ENCODE assay signal across 9 cellular contexts in genomic region chr11:44623321-44623715, GRCh38. TPM values are rescaled to one million over a fixed set of nuclear protein-coding genes. Genes with fewer than 3 reads are reported as not detected.
DNase-seq lines count a peak whose midpoint lies in the region; ATAC-seq, FAIRE-seq and TF ChIP-seq lines count a peak whose summit lies in the region.
"Had no signal": no experiment of that assay in that cellular context is flagged by ENCODE, and none has a peak within 500 bp of the region (broad histone marks: within the 10 kb centered on the region; RNA-seq: fewer than 3 reads in every experiment).

No MANE protein-coding gene starts in this region.

- H3K27ac ChIP-seq in CD8-positive, alpha-beta memory T cell (ENCODE audit: low read depth, low read length): no peak overlapping the region
- peak overlapping the region; percentile 50 for H3K27ac ChIP-seq in endothelial cell of umbilical vein (ENCODE audit: insufficient read depth, low read depth, low read length)
- H3K27ac ChIP-seq: skin epidermis had no signal

- peaks cover 6% of the 10 kb centered on the region for H3K4me1 ChIP-seq in CD8-positive, alpha-beta memory T cell (ENCODE audit: insufficient read depth, low read length)
- H3K4me1 ChIP-seq in endothelial cell of umbilical vein (ENCODE audit: control insufficient read depth, extremely low read depth, insufficient read depth, low read length): peaks cover 23% of the 10 kb centered on the region

- H3K36me3 ChIP-seq in CD8-positive, alpha-beta memory T cell (ENCODE audit: insufficient read depth, low read length): no peaks in the 10 kb centered on the region
- H3K36me3 ChIP-seq in endothelial cell of umbilical vein (ENCODE audit: control insufficient read depth in 2 of 2, extremely low read depth in 1 of 2, insufficient read depth in 2 of 2, low read length in 2 of 2): no peaks in the 10 kb centered on the region

- intact Hi-C loops in endothelial cell of umbilical vein (cut with micrococcal nuclease): loop anchor here (2.0 kb wide), 1 partner anchor 143 kb away; no protein-coding TSS in a partner anchor

- DNase-seq in CD8-positive, alpha-beta memory T cell: peak in 1 of 5 donors; percentile 12
- peak in 4 of 34 experiments; percentile 3 to 21 (median 7) for DNase-seq in T-cell
- peak; percentile 77 for DNase-seq in endothelial cell of umbilical vein (ENCODE audit: low read depth, low spot score)
- DNase-seq in progenitor cell of endocrine pancreas (ENCODE audit: low spot score, unreplicated experiment): peak; percentile 5
- no peak for DNase-seq in SKM-1 (lab: John Stamatoyannopoulos, UW; ENCODE audit: unreplicated experiment)
- no peak for DNase-seq in stimulated activated CD4-positive, alpha-beta T cell treated with anti-CD3 and anti-CD28 coated beads, Interleukin-12 subunit alpha, Interleukin-12 subunit beta, amount 100 ng/mL, for 4 hours

- peak overlapping the region; percentile 16 for H3K4me2 ChIP-seq in endothelial cell of umbilical vein (ENCODE audit: insufficient read depth, low read length)

- H4K20me1 ChIP-seq in endothelial cell of umbilical vein (replicated peaks; ENCODE audit: control insufficient read depth, extremely low read depth, insufficient read depth, low read length): no peaks in the 10 kb centered on the region

- H2AFZ ChIP-seq in endothelial cell of umbilical vein (ENCODE audit: low read depth, low read length): peak overlapping the region; percentile 18

- BruUV-seq in endothelial cell of umbilical vein (replicated peaks; lab: Mats Ljungman, UMichigan): no TSS peak

- H3K9ac ChIP-seq in endothelial cell of umbilical vein (replicated peaks; ENCODE audit: extremely low read depth, insufficient read depth, low read length): no peak overlapping the region

- CTCF ChIA-PET in CD8-positive, alpha-beta memory T cell (lab: Charles Lee): interaction anchor here (1.5 to 17.3 kb wide), 3 partner anchors 11 to 288 kb away, joined by 4 to 532 read pairs (median 22); partner anchors contain the start of gene CD82
- CTCF ChIA-PET in T-cell (lab: Charles Lee): interaction anchor here (0.5 to 5.1 kb wide), 4 partner anchors 11 to 288 kb away, joined by 5 to 23 read pairs (median 7); no protein-coding TSS in a partner anchor
- CTCF ChIA-PET in endothelial cell of umbilical vein (lab: Charles Lee): interaction anchor here (0.7 to 9.9 kb wide), 16 partner anchors 9 to 302 kb away, joined by 3 to 187 read pairs (median 4); partner anchors contain the start of gene TSPAN18

- H3K4me1 Mint-ChIP-seq in CD8-positive, alpha-beta memory T cell: peaks cover 10 to 14% (median 10%) of the 10 kb centered on the region in 3 donors
- H3K4me1 Mint-ChIP-seq in T-cell: peaks cover 15 to 26% (median 25%) of the 10 kb centered on the region in 3 donors
- H3K4me1 Mint-ChIP-seq in progenitor cell of endocrine pancreas (ENCODE audit: low read depth): peaks cover 9% of the 10 kb centered on the region

- no peak for TF ChIP-seq POLR2A in endothelial cell of umbilical vein (IDR thresholded peaks at IDR 0.05; ENCODE audit: low read depth, low read length)

- FAIRE-seq in endothelial cell of umbilical vein (lab: Jason Lieb, UNC): peak; percentile 94

- no peaks in the 10 kb centered on the region for H3K9me3 Mint-ChIP-seq in CD8-positive, alpha-beta memory T cell
- H3K9me3 Mint-ChIP-seq in T-cell: no peaks in the 10 kb centered on the region
- H3K9me3 Mint-ChIP-seq in progenitor cell of endocrine pancreas (ENCODE audit: low read depth): peaks cover 3% of the 10 kb centered on the region

- no peaks in the 10 kb centered on the region for H3K9me1 ChIP-seq in endothelial cell of umbilical vein (replicated peaks; ENCODE audit: control insufficient read depth, extremely low read depth, insufficient read depth, low read length)

- H3K4me3 Mint-ChIP-seq in CD8-positive, alpha-beta memory T cell: no peak overlapping the region
- H3K4me3 Mint-ChIP-seq in T-cell (no peak overlapping the region), progenitor cell of endocrine pancreas (ENCODE audit: low read depth) (no peak overlapping the region)

- peak in 3 of 4 experiments; percentile 24 to 44 (median 30) for ATAC-seq in T-cell (replicated peaks in 1 of 4)
- no peak for ATAC-seq in GM18520 (IDR thresholded peaks at IDR 0.05; ENCODE audit: unreplicated experiment)
- no peak for ATAC-seq in GM18907 (IDR thresholded peaks at IDR 0.05; ENCODE audit: unreplicated experiment)

- TF ChIP-seq CTCF in endothelial cell of umbilical vein (IDR thresholded peaks at IDR 0.05; ENCODE audit: extremely low read depth in 1 of 2, insufficient read depth in 1 of 2, low read depth in 1 of 2, low read length in 2 of 2) (no peak), progenitor cell of endocrine pancreas (IDR thresholded peaks at IDR 0.05; ENCODE audit: unreplicated experiment) (no peak)

- H3K27me3 ChIP-seq in CD8-positive, alpha-beta memory T cell (ENCODE audit: insufficient read depth, low read length, poor library complexity, severe bottlenecking): no peaks in the 10 kb centered on the region
- no peaks in the 10 kb centered on the region for H3K27me3 ChIP-seq in endothelial cell of umbilical vein (ENCODE audit: control insufficient read depth in 2 of 2, insufficient read depth in 2 of 2, low read length in 2 of 2)

- H3K27ac Mint-ChIP-seq in CD8-positive, alpha-beta memory T cell: peak overlapping the region in 5 of 8 donors; percentile 25 to 85 (median 38)
- peak overlapping the region; percentile 7 to 80 for H3K27ac Mint-ChIP-seq in T-cell
- no peak overlapping the region for H3K27ac Mint-ChIP-seq in progenitor cell of endocrine pancreas

- dilution Hi-C loops in endothelial cell of umbilical vein (cut with MboI; ENCODE audit: extremely low pct_ligation_motif_present, low sequenced_read_pairs): loop anchor here (10.0 kb wide), 1 partner anchor 271 kb away; no protein-coding TSS in a partner anchor

- no peak overlapping the region for H3K4me3 ChIP-seq in CD8-positive, alpha-beta memory T cell (ENCODE audit: low read length)
- H3K4me3 ChIP-seq in endothelial cell of umbilical vein (replicated peaks in 1 of 3; ENCODE audit: insufficient read depth in 1 of 3, low read depth in 1 of 3, low read length in 3 of 3): no peak overlapping the region
- H3K4me3 ChIP-seq: skin epidermis had no signal

- no peaks in the 10 kb centered on the region for H3K9me3 ChIP-seq in CD8-positive, alpha-beta memory T cell (ENCODE audit: low read length)
- no peaks in the 10 kb centered on the region for H3K9me3 ChIP-seq in endothelial cell of umbilical vein (replicated peaks; ENCODE audit: control insufficient read depth, insufficient read depth, low read length)

- H3K36me3 Mint-ChIP-seq in CD8-positive, alpha-beta memory T cell: peaks cover 0 to 21% (median 0%) of the 10 kb centered on the region in 3 donors
- H3K36me3 Mint-ChIP-seq in T-cell: peaks cover 15% of the 10 kb centered on the region
- H3K36me3 Mint-ChIP-seq in progenitor cell of endocrine pancreas (ENCODE audit: insufficient read depth): no peaks in the 10 kb centered on the region

- no peaks in the 10 kb centered on the region for H3K27me3 Mint-ChIP-seq in CD8-positive, alpha-beta memory T cell
- H3K27me3 Mint-ChIP-seq in T-cell (no peaks in the 10 kb centered on the region), progenitor cell of endocrine pancreas (peaks cover 25% of the 10 kb centered on the region)

- H3K79me2 ChIP-seq in endothelial cell of umbilical vein (ENCODE audit: control insufficient read depth, insufficient read depth, low read length): no peaks in the 10 kb centered on the region

- POLR2A ChIA-PET in CD8-positive, alpha-beta memory T cell (lab: Charles Lee): no interaction called here
- POLR2A ChIA-PET in T-cell (lab: Charles Lee): no interaction called here
- POLR2A ChIA-PET in endothelial cell of umbilical vein (lab: Charles Lee): no interaction called here

TF ChIP-seq in endothelial cell of umbilical vein, 7 proteins besides CTCF, POLR2A, EP300 and RAD21:
- TF ChIP-seq POLR2AphosphoS5 (IDR thresholded peaks at IDR 0.05; ENCODE audit: insufficient read depth, low read depth, low read length) (peak; percentile 74), GATA2 (IDR thresholded peaks at IDR 0.05; ENCODE audit: insufficient read depth, insufficient read length, low read depth, low read length) (peak; percentile 23), JUN (IDR thresholded peaks at IDR 0.05; ENCODE audit: borderline replicate concordance, insufficient read depth, insufficient read length, low read depth) (peak; percentile 24), MAX (IDR thresholded peaks at IDR 0.05; ENCODE audit: insufficient read depth, insufficient read length) (no peak), FOS (IDR thresholded peaks at IDR 0.05; ENCODE audit: borderline replicate concordance, insufficient read depth, low read length) (peak; percentile 18), MYC (IDR thresholded peaks at IDR 0.05; ENCODE audit: low read depth, low read length) (no peak)

RNA-seq across cellular contexts. Expression of gene CD82, which starts 57.9 kb away (rescaled TPM):
- total RNA-seq in CD8-positive, alpha-beta memory T cell: 100 to 1,000 TPM; 356 to 388 TPM
- polyA plus RNA-seq in CD8-positive, alpha-beta memory T cell: 131 TPM
- total RNA-seq in T-cell (10 to 100 TPM; 53.4 to 99.6 (median 69.0) TPM), endothelial cell of umbilical vein (24.9 and 25.2 TPM in 2 replicates), progenitor cell of endocrine pancreas (9.3 and 9.4 TPM in 2 replicates)
- polyA plus RNA-seq in endothelial cell of umbilical vein: 14.9 and 17.9 TPM in 2 replicates
- polyA plus RNA-seq in endothelial cell of umbilical vein (2011; cell fraction: cytosol; rRNA removed): 21.1 and 23.3 TPM in 2 replicates
- 6.7 and 8.7 TPM in 2 replicates for polyA plus RNA-seq in endothelial cell of umbilical vein (2011; cell fraction: nucleus; rRNA removed)
- polyA plus RNA-seq in endothelial cell of umbilical vein (2012): 18.3 and 18.6 TPM in 2 replicates
- 19.7 and 20.5 TPM in 2 replicates for polyA minus RNA-seq in endothelial cell of umbilical vein
- 9.4 TPM for polyA minus RNA-seq in endothelial cell of umbilical vein (2011; cell fraction: cytosol; rRNA and poly(A)+ RNA removed)
- polyA minus RNA-seq in endothelial cell of umbilical vein (2011; cell fraction: nucleus; rRNA and poly(A)+ RNA removed): 3.1 and 4.8 TPM in 2 replicates

Comparison
In these comparisons a context has a peak if more than half of its experiments do, and no peak if none do; other contexts are left out.
1. DNase-seq: peak in endothelial cell of umbilical vein (single experiment) and progenitor cell of endocrine pancreas (single experiment); none in SKM-1 (single experiment) and stimulated activated CD4-positive, alpha-beta T cell treated with anti-CD3 and anti-CD28 coated beads, Interleukin-12 subunit alpha, Interleukin-12 subunit beta, amount 100 ng/mL, for 4 hours (single experiment).
2. ATAC-seq: peak in T-cell (3 of 4); none in GM18520 (single experiment) and GM18907 (single experiment).